In genomic region chr4:113468165-113469022, GRCh38 we compare ENCODE assay signal across 8 cellular contexts.
DNase-seq lines count a peak whose midpoint lies in the region; ATAC-seq and TF ChIP-seq lines count a peak whose summit lies in the region.

No MANE protein-coding gene starts in this region.

- H3K36me3 Mint-ChIP-seq in stimulated activated memory B cell treated with anti-CD40 and anti-IgM and Interleukin-4, amounts not matched to agents 10 μg/mL and 1 μg/mL and 100 μg/mL, for 72 hours = peaks cover 39% of the 10 kb centered on the region

- TF ChIP-seq CTCF in Panc1 (IDR thresholded peaks at IDR 0.05) (no peak), choroid plexus epithelial cell (conservative IDR thresholded peaks at IDR 0.05; ENCODE audit: low read depth, low read length) (no peak), left lung (IDR thresholded peaks at IDR 0.05) (no peak)

- H3K4me1 ChIP-seq in Panc1 (ENCODE audit: control insufficient read depth, insufficient read depth, low read length) (peaks cover 20% of the 10 kb centered on the region), left lung (peaks cover 0 to 27% of the 10 kb centered on the region in 2 donors)

- no peak overlapping the region for H3K4me3 Mint-ChIP-seq in stimulated activated memory B cell treated with anti-CD40 and anti-IgM and Interleukin-4, amounts not matched to agents 10 μg/mL and 1 μg/mL and 100 μg/mL, for 72 hours

- POLR2A ChIA-PET in Panc1 (lab: Charles Lee) = no interaction called here

- H3K9me3 Mint-ChIP-seq in stimulated activated memory B cell treated with anti-CD40 and anti-IgM and Interleukin-4, amounts not matched to agents 10 μg/mL and 1 μg/mL and 100 μg/mL, for 72 hours = no peaks in the 10 kb centered on the region

- H3K4me3 ChIP-seq in Panc1 (ENCODE audit: low read depth in 2 of 2, low read length in 2 of 2) (peak overlapping the region in 1 of 2 experiments; percentile 19; a peak in 2 of 4 replicates), choroid plexus epithelial cell (ENCODE audit: low read depth, low read length) (peak overlapping the region; percentile 1), left lung (no peak overlapping the region)

- no TSS peak for BruUV-seq in Panc1 (replicated peaks; lab: Mats Ljungman, UMichigan)

- H3K27ac ChIP-seq in Panc1 (ENCODE audit: low read length) (peak overlapping the region; percentile 85), left lung (peak overlapping the region; percentile 87 to 90)

- ATAC-seq in GM21529 (IDR thresholded peaks at IDR 0.05; ENCODE audit: unreplicated experiment) (peak; percentile 51), Panc1 (peak; percentile 97), left lung (peak; percentile 94), HG03196 (IDR thresholded peaks at IDR 0.05; ENCODE audit: unreplicated experiment) (no peak), GM21717 (IDR thresholded peaks at IDR 0.05; ENCODE audit: unreplicated experiment) (no peak)
- ATAC-seq in stimulated activated memory B cell treated with anti-CD40 and anti-IgM and Interleukin-4, amounts not matched to agents 10 μg/mL and 1 μg/mL and 100 μg/mL, for 72 hours = peak; percentile 47

- H3K36me3 ChIP-seq in Panc1 (ENCODE audit: control insufficient read depth, insufficient read depth, low read length) (no peaks in the 10 kb centered on the region), left lung (peaks cover 0 to 5% of the 10 kb centered on the region in 2 donors)

- H3K27me3 ChIP-seq in Panc1 (ENCODE audit: control insufficient read depth, insufficient read depth, low read length) (no peaks in the 10 kb centered on the region), left lung (no peaks in the 10 kb centered on the region)

- DNase-seq in Panc1 (ENCODE audit: low read depth, low spot score) (peak; percentile 96), choroid plexus epithelial cell (ENCODE audit: low read depth) (peak; percentile 100), left lung (peak; percentile 76 to 88), NCI-H82 treated with DMSO at 0.1 percent for 48 hours (lab: John Stamatoyannopoulos, UW; ENCODE audit: unreplicated experiment) (no peak)

- CTCF ChIA-PET in Panc1 (lab: Charles Lee) = interaction anchor here (1.4 kb wide), 1 partner anchor 74 kb away, joined by 5 read pairs; no protein-coding TSS in a partner anchor

- H3K4me1 Mint-ChIP-seq in stimulated activated memory B cell treated with anti-CD40 and anti-IgM and Interleukin-4, amounts not matched to agents 10 μg/mL and 1 μg/mL and 100 μg/mL, for 72 hours = no peaks in the 10 kb centered on the region

- H3K9me3 ChIP-seq in Panc1 (ENCODE audit: control insufficient read depth, insufficient read depth, low read depth, low read length) (no peaks in the 10 kb centered on the region), left lung (no peaks in the 10 kb centered on the region)

- in situ Hi-C loops in Panc1 (cut with HindIII; ENCODE audit: low pct_unique_long_range_greater_than_20kb, low sequenced_read_pairs) = no loop called here

- no peak overlapping the region for H3K27ac Mint-ChIP-seq in stimulated activated memory B cell treated with anti-CD40 and anti-IgM and Interleukin-4, amounts not matched to agents 10 μg/mL and 1 μg/mL and 100 μg/mL, for 72 hours

- intact Hi-C loops in Panc1 (cut with micrococcal nuclease; ENCODE audit: unreplicated experiment) = no loop called here
- intact Hi-C loops in left lung (cut with DNase I) = no loop called here

- H3K27me3 Mint-ChIP-seq in stimulated activated memory B cell treated with anti-CD40 and anti-IgM and Interleukin-4, amounts not matched to agents 10 μg/mL and 1 μg/mL and 100 μg/mL, for 72 hours = no peaks in the 10 kb centered on the region

Comparison
In these comparisons a context has a peak if more than half of its experiments do, and no peak if none do; other contexts are left out.
1. ATAC-seq: peak in GM21529 (single experiment), Panc1 (single experiment), left lung (single experiment) and stimulated activated memory B cell treated with anti-CD40 and anti-IgM and Interleukin-4, amounts not matched to agents 10 μg/mL and 1 μg/mL and 100 μg/mL, for 72 hours (single experiment); none in HG03196 (single experiment) and GM21717 (single experiment).